In the genomic region with DNA sequence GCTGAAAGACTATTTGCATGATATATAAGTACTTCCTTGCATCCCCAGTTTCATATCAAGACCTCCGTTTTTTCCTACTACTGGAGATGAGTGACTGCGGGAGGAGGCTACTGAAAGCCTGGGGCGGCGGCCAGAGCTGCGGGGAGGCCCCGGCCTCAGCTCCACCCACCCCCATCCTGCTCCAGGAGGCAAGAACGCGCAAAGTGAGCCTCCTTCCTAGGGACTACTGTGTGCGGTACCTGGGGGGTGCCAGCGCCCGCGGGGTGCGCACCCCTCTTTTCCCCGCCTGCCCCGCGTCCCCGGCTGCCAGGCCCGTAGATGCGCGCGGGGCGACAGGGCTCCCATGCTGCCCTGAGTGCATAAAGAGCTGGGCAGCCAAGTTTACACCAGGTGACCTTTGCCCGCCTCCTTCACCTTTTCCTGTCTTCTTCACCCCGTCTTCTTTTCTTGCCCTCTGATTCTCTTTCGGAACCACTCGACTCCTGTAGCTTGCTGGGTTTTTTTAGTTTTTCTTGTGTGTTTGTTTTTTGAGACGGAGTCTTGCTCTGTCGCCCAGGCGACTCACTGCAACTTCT, we compare ENCODE assay signal across 8 cellular contexts. TPM values are rescaled to one million over a fixed set of nuclear protein-coding genes. Genes with fewer than 3 reads are reported as not detected.
DNase-seq lines count a peak whose midpoint lies in the region; ATAC-seq lines count a peak whose summit lies in the region.

No MANE protein-coding gene starts in this region.

- peaks cover 14 to 25% (median 16%) of the 10 kb centered on the region in 7 donors for H3K4me1 Mint-ChIP-seq in naive thymus-derived CD4-positive, alpha-beta T cell

- no peaks in the 10 kb centered on the region for H3K27me3 Mint-ChIP-seq in naive thymus-derived CD4-positive, alpha-beta T cell

- no peaks in the 10 kb centered on the region for H3K9me2 ChIP-seq in Karpas-422 (replicated peaks; ENCODE audit: insufficient read depth, low read length)

- intact Hi-C loops in naive thymus-derived CD4-positive, alpha-beta T cell (cut with micrococcal nuclease): loop anchor here (5.0 to 10.0 kb wide), 4 partner anchors 513 to 1574 kb away; partner anchors contain the start of gene GTPBP8 (in 1 of the 2)

- H3K79me2 ChIP-seq in Karpas-422 (ENCODE audit: low read length): peaks cover 26% of the 10 kb centered on the region

- CTCF ChIA-PET in naive thymus-derived CD4-positive, alpha-beta T cell (lab: Charles Lee): interaction anchor here (0.7 to 4.0 kb wide), 3 partner anchors 10 to 454 kb away, joined by 3 to 15 read pairs (median 4); partner anchors contain the start of genes ATP6V1A and NAA50

- H3K4me3 Mint-ChIP-seq in naive thymus-derived CD4-positive, alpha-beta T cell: peak overlapping the region in 4 of 10 donors; percentile 69 to 87 (median 77)

- H3K27me3 ChIP-seq in Karpas-422 (ENCODE audit: low read length): no peaks in the 10 kb centered on the region
- H3K27me3 ChIP-seq in naive thymus-derived CD4-positive, alpha-beta T cell (ENCODE audit: control insufficient read depth in 2 of 2, insufficient read depth in 2 of 2, low read length in 2 of 2): no peaks in the 10 kb centered on the region

- H3K27ac ChIP-seq in Karpas-422 (ENCODE audit: low read length): no peak overlapping the region
- peak overlapping the region; percentile 86 for H3K27ac ChIP-seq in naive thymus-derived CD4-positive, alpha-beta T cell (ENCODE audit: low read depth, low read length)

- peak; percentile 59 for DNase-seq in AG20443 (ENCODE audit: low spot score)
- DNase-seq in Karpas-422: no peak
- DNase-seq in ecto neural progenitor cell (ENCODE audit: low spot score): peak; percentile 61
- peak in 4 of 9 donors; percentile 2 to 26 (median 6) for DNase-seq in naive thymus-derived CD4-positive, alpha-beta T cell
- no peak for DNase-seq in NCI-H187 treated with DMSO at 0.1 percent for 48 hours (lab: John Stamatoyannopoulos, UW)
- DNase-seq in NCI-H748 (lab: John Stamatoyannopoulos, UW; ENCODE audit: unreplicated experiment): no peak
- DNase-seq in NCI-H1694 (lab: John Stamatoyannopoulos, UW): no peak

- H3K27ac Mint-ChIP-seq in naive thymus-derived CD4-positive, alpha-beta T cell: peak overlapping the region in 3 of 9 donors; percentile 10 to 86 (median 80)

- peaks cover 30% of the 10 kb centered on the region for H3K4me1 ChIP-seq in Karpas-422 (ENCODE audit: low read length)
- peaks cover 4 to 27% of the 10 kb centered on the region in 2 donors for H3K4me1 ChIP-seq in naive thymus-derived CD4-positive, alpha-beta T cell (ENCODE audit: control insufficient read depth in 2 of 2, insufficient read depth in 2 of 2, low read length in 2 of 2)

- H2AFZ ChIP-seq in Karpas-422 (ENCODE audit: low read length): no peak overlapping the region

- H3K36me3 ChIP-seq in Karpas-422 (ENCODE audit: insufficient read depth, low read length): no peaks in the 10 kb centered on the region
- no peaks in the 10 kb centered on the region for H3K36me3 ChIP-seq in naive thymus-derived CD4-positive, alpha-beta T cell (ENCODE audit: control insufficient read depth in 2 of 3, insufficient read depth in 3 of 3, low read length in 3 of 3)

- H3K9me3 ChIP-seq in Karpas-422 (ENCODE audit: low read length): no peaks in the 10 kb centered on the region
- H3K9me3 ChIP-seq in naive thymus-derived CD4-positive, alpha-beta T cell (ENCODE audit: control insufficient read depth in 2 of 3, low read length in 3 of 3): no peaks in the 10 kb centered on the region

- H4K20me1 ChIP-seq in Karpas-422 (ENCODE audit: insufficient read depth, low read depth, low read length): no peaks in the 10 kb centered on the region

- no peak for ATAC-seq in naive thymus-derived CD4-positive, alpha-beta T cell
- ATAC-seq in HG02798 (IDR thresholded peaks at IDR 0.05; ENCODE audit: poor library complexity, unreplicated experiment): no peak

- H3K9ac ChIP-seq in Karpas-422 (ENCODE audit: low read length): no peak overlapping the region

- H3K9me3 Mint-ChIP-seq in naive thymus-derived CD4-positive, alpha-beta T cell: no peaks in the 10 kb centered on the region

- peak overlapping the region; percentile 75; the same call in 1 of the 2 replicates for H3K4me3 ChIP-seq in Karpas-422 (ENCODE audit: low read length)
- H3K4me3 ChIP-seq in naive thymus-derived CD4-positive, alpha-beta T cell (ENCODE audit: low read length): no peak overlapping the region

- POLR2A ChIA-PET in naive thymus-derived CD4-positive, alpha-beta T cell (lab: Charles Lee): interaction anchor here (0.7 to 5.7 kb wide), 6 partner anchors 12 to 270 kb away, joined by 3 to 69 read pairs (median 4); partner anchors contain the start of genes ATP6V1A, NAA50 and SPICE1

- peaks cover 0 to 3% (median 0%) of the 10 kb centered on the region in 5 donors for H3K36me3 Mint-ChIP-seq in naive thymus-derived CD4-positive, alpha-beta T cell

- peak overlapping the region; percentile 91 for H3K4me2 ChIP-seq in Karpas-422 (ENCODE audit: low read depth, low read length, poor library complexity, severe bottlenecking)

RNA-seq across cellular contexts. Expression of gene USF3, which starts 2.5 kb away (rescaled TPM):
- total RNA-seq in Karpas-422 (2014; rRNA removed; shearing (Covaris generic); ENCODE audit: low replicate concordance): 11.9 and 32.2 TPM in 2 replicates
- total RNA-seq in naive thymus-derived CD4-positive, alpha-beta T cell: 10 to 100 TPM; 20.2 to 31.8 (median 22.6) TPM
- polyA plus RNA-seq in naive thymus-derived CD4-positive, alpha-beta T cell: 1 to 10 TPM; 3.3 to 6.0 TPM

RNA-seq across cellular contexts. Expression of gene NAA50, which starts 47.1 kb away (rescaled TPM):
- 181 and 206 TPM in 2 replicates for total RNA-seq in Karpas-422 (2014; rRNA removed; shearing (Covaris generic); ENCODE audit: low replicate concordance)
- 10 to 100 TPM; 38.2 to 89.9 (median 50.6) TPM for total RNA-seq in naive thymus-derived CD4-positive, alpha-beta T cell
- polyA plus RNA-seq in naive thymus-derived CD4-positive, alpha-beta T cell: 10 to 100 TPM; 55.4 to 57.9 TPM

RNA-seq across cellular contexts. Expression of gene ATP6V1A, which starts 47.9 kb away (rescaled TPM):
- 25.0 and 39.7 TPM in 2 replicates for total RNA-seq in Karpas-422 (2014; rRNA removed; shearing (Covaris generic); ENCODE audit: low replicate concordance)
- 10 to 100 TPM; 11.9 to 44.8 (median 28.1) TPM for total RNA-seq in naive thymus-derived CD4-positive, alpha-beta T cell
- 10 to 100 TPM; 29.0 to 41.1 TPM for polyA plus RNA-seq in naive thymus-derived CD4-positive, alpha-beta T cell

Comparison
In these comparisons a context has a peak if more than half of its experiments do, and no peak if none do; other contexts are left out.
1. DNase-seq: peak in AG20443 (single experiment) and ecto neural progenitor cell (single experiment); none in Karpas-422 (single experiment), NCI-H187 treated with DMSO at 0.1 percent for 48 hours (single experiment), NCI-H748 (single experiment) and NCI-H1694 (single experiment).